Comparison of ENCODE assay signal across 11 cellular contexts in the genomic region with DNA sequence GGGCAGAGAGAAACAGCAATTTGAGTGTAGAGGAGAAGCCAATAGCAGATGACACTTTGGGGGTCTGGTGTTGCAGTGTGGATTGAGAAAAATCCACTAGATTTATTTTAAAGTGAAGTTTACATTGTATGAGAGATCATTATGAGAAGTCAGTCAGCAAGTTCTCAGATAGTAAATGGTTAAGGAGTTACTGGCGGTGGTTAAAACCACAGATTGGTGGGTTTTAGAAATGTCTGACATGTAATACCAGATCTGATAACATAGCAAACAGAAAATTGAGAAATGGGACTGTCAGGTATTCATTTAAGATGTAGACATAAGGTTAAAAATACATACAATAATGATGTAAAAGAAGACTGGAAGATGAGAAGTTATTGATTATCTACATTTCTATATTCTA. TPM values are rescaled to one million over a fixed set of nuclear protein-coding genes. Genes with fewer than 3 reads are reported as not detected.
DNase-seq lines count a peak whose midpoint lies in the region; ATAC-seq lines count a peak whose summit lies in the region.
"Had no signal": no experiment of that assay in that cellular context is flagged by ENCODE, and none has a peak within 500 bp of the region (broad histone marks: within the 10 kb centered on the region; RNA-seq: fewer than 3 reads in every experiment).

No MANE protein-coding gene starts in this region.

- no peak overlapping the region for H3K27ac Mint-ChIP-seq in central memory CD8-positive, alpha-beta T cell (ENCODE audit: low read depth)

- H2BK15ac ChIP-seq in mesenchymal stem cell (ENCODE audit: low read depth, poor library complexity, severe bottlenecking): no peak overlapping the region

- no peak overlapping the region for H3K4ac ChIP-seq in mesenchymal stem cell (ENCODE audit: low read depth in 1 of 2, low read length in 2 of 2)

- no peak overlapping the region for H3K27ac ChIP-seq in mesenchymal stem cell (ENCODE audit: low read length, poor library complexity, severe bottlenecking)

- no peak overlapping the region for H2AFZ ChIP-seq in mesenchymal stem cell (ENCODE audit: low read depth, low read length)

- no peak overlapping the region for H3K4me2 ChIP-seq in mesenchymal stem cell (ENCODE audit: low read length, poor library complexity, severe bottlenecking)

- no peak overlapping the region for H3K18ac ChIP-seq in mesenchymal stem cell (ENCODE audit: low read depth in 1 of 2, low read length in 2 of 2)

- peak overlapping the region; percentile 24 for H3K4me3 Mint-ChIP-seq in central memory CD8-positive, alpha-beta T cell

- H3K36me3 Mint-ChIP-seq in central memory CD8-positive, alpha-beta T cell (ENCODE audit: insufficient read depth): peaks cover 14% of the 10 kb centered on the region

- no peak overlapping the region for H3K4me3 ChIP-seq in mesenchymal stem cell (ENCODE audit: insufficient read depth in 1 of 2, low read depth in 1 of 2, low read length in 2 of 2)

- H3K9me3 Mint-ChIP-seq in central memory CD8-positive, alpha-beta T cell: no peaks in the 10 kb centered on the region

- H2AK5ac ChIP-seq in mesenchymal stem cell (ENCODE audit: low read length, severe bottlenecking): no peak overlapping the region

- H3K4me1 Mint-ChIP-seq in central memory CD8-positive, alpha-beta T cell: peaks cover 50% of the 10 kb centered on the region

- H3K9me3 ChIP-seq in mesenchymal stem cell (ENCODE audit: control insufficient read depth, low read length): no peaks in the 10 kb centered on the region

- H4K91ac ChIP-seq in mesenchymal stem cell (ENCODE audit: low read length): no peak overlapping the region

- no peak overlapping the region for H2BK5ac ChIP-seq in mesenchymal stem cell (ENCODE audit: low read depth, low read length, poor library complexity, severe bottlenecking)

- peaks cover 0 to 15% of the 10 kb centered on the region in 2 experiments for H3K36me3 ChIP-seq in mesenchymal stem cell (ENCODE audit: control insufficient read depth in 1 of 2, insufficient read depth in 2 of 2, low read depth in 1 of 2, low read length in 2 of 2)

- H3K23ac ChIP-seq in mesenchymal stem cell (ENCODE audit: low read length in 2 of 2): no peak overlapping the region

- H3K27me3 ChIP-seq in mesenchymal stem cell (ENCODE audit: control insufficient read depth in 1 of 2, insufficient read depth in 1 of 2, low read length in 2 of 2): no peaks in the 10 kb centered on the region

- H3K4me1 ChIP-seq in mesenchymal stem cell (ENCODE audit: control insufficient read depth, insufficient read depth, low read depth, low read length): peaks cover 2% of the 10 kb centered on the region

- no peak overlapping the region for H3K9ac ChIP-seq in mesenchymal stem cell (ENCODE audit: low read length)

- ATAC-seq in GM18511 (IDR thresholded peaks at IDR 0.05; ENCODE audit: unreplicated experiment): peak; percentile 70
- peak; percentile 45 for ATAC-seq in GM21360 (IDR thresholded peaks at IDR 0.05; ENCODE audit: unreplicated experiment)
- ATAC-seq in HG03442 (IDR thresholded peaks at IDR 0.05; ENCODE audit: unreplicated experiment): peak; percentile 49
- peak; percentile 72 for ATAC-seq in central memory CD8-positive, alpha-beta T cell (replicated peaks; ENCODE audit: extremely low read depth, poor library complexity, severe bottlenecking)

- WGBS in mesenchymal stem cell: 93% methylated on average over 1 of the region's 1 CpG

- peaks cover 12% of the 10 kb centered on the region for H3K79me1 ChIP-seq in mesenchymal stem cell (replicated peaks; ENCODE audit: low read length, poor library complexity, severe bottlenecking)

- H4K8ac ChIP-seq in mesenchymal stem cell (ENCODE audit: low read length): no peak overlapping the region

- no peak for DNase-seq in central memory CD8-positive, alpha-beta T cell (ENCODE audit: low spot score in 2 of 2)
- DNase-seq in hypothalamus (lab: John Stamatoyannopoulos, UW) (no peak), NCI-H526 treated with DMSO at 0.1 percent for 48 hours (lab: John Stamatoyannopoulos, UW) (no peak), mesenchymal stem cell (no peak), NCI-H2171 (lab: John Stamatoyannopoulos, UW) (no peak)
- DNase-seq: EL, head of caudate nucleus had no signal

- H2BK12ac ChIP-seq in mesenchymal stem cell (ENCODE audit: low read length in 2 of 2): no peak overlapping the region

- H3K27me3 Mint-ChIP-seq in central memory CD8-positive, alpha-beta T cell: no peaks in the 10 kb centered on the region

- H3K14ac ChIP-seq in mesenchymal stem cell (ENCODE audit: low read length in 2 of 2): no peak overlapping the region

- no peak overlapping the region for H2BK120ac ChIP-seq in mesenchymal stem cell (ENCODE audit: low read depth, low read length)

RNA-seq across cellular contexts. Expression of gene ABHD13, which starts 7.2 kb away (rescaled TPM):
- polyA plus RNA-seq in mesenchymal stem cell (2013, experiment 1 of 2): 8.3 TPM
- polyA plus RNA-seq in mesenchymal stem cell (2013, experiment 2 of 2): 8.7 TPM

RNA-seq across cellular contexts. Expression of gene LIG4, which starts 10.1 kb away (rescaled TPM):
- 10.1 TPM for polyA plus RNA-seq in mesenchymal stem cell (2013, experiment 1 of 2)
- 10.9 TPM for polyA plus RNA-seq in mesenchymal stem cell (2013, experiment 2 of 2)

RNA-seq across cellular contexts. Expression of gene TNFSF13B, which starts 44.1 kb away (rescaled TPM):
- polyA plus RNA-seq in mesenchymal stem cell (2013, experiment 1 of 2): 2.4 TPM
- polyA plus RNA-seq in mesenchymal stem cell (2013, experiment 2 of 2): 1.8 TPM
- polyA plus RNA-seq: H1 had no signal
